ENCODE assay signal across 15 cellular contexts in genomic region chr6:145761584-145761983, GRCh38. TPM values are rescaled to one million over a fixed set of nuclear protein-coding genes. Genes with fewer than 3 reads are reported as not detected.
DNase-seq lines count a peak whose midpoint lies in the region; ATAC-seq and TF ChIP-seq lines count a peak whose summit lies in the region.
"Had no signal": no experiment of that assay in that cellular context is flagged by ENCODE, and none has a peak within 500 bp of the region (broad histone marks: within the 10 kb centered on the region; RNA-seq: fewer than 3 reads in every experiment).

No MANE protein-coding gene starts in this region.

- H3K27me3 ChIP-seq in GM06990 (replicated peaks; ENCODE audit: control insufficient read depth, insufficient read depth, low read length) = no peaks in the 10 kb centered on the region
- H3K27me3 ChIP-seq: BLaER1 treated with 17β-estradiol and CSF1 and Interleukin-3, amounts not matched to agents 10 nM and 100 nM; spleen had no signal

- ATAC-seq in GM18907 (IDR thresholded peaks at IDR 0.05; ENCODE audit: unreplicated experiment) (peak; percentile 85), HG02642 (IDR thresholded peaks at IDR 0.05; ENCODE audit: poor library complexity, unreplicated experiment) (peak; percentile 85), HG03025 (IDR thresholded peaks at IDR 0.05; ENCODE audit: low FRiP score, unreplicated experiment) (no peak), HG02852 (IDR thresholded peaks at IDR 0.05; ENCODE audit: unreplicated experiment) (no peak)
- ATAC-seq: left colon had no signal

- no peaks in the 10 kb centered on the region for H4K20me1 ChIP-seq in OCI-LY7 (ENCODE audit: insufficient read depth, low read length)
- H4K20me1 ChIP-seq: BLaER1 treated with 17β-estradiol and CSF1 and Interleukin-3, amounts not matched to agents 10 nM and 100 nM had no signal

- H3K4me1 ChIP-seq in OCI-LY7 (ENCODE audit: insufficient read depth, low read length, poor library complexity, severe bottlenecking) = peaks cover 8% of the 10 kb centered on the region
- H3K4me1 ChIP-seq: HAP-1, spleen had no signal

- no peaks in the 10 kb centered on the region for H3K9me3 ChIP-seq in OCI-LY7 (ENCODE audit: low read length)
- H3K9me3 ChIP-seq: BLaER1 treated with 17β-estradiol and CSF1 and Interleukin-3, amounts not matched to agents 10 nM and 100 nM; HAP-1; spleen had no signal

- H3K36me3 ChIP-seq in GM06990 (ENCODE audit: control insufficient read depth, insufficient read depth, low read length) (no peaks in the 10 kb centered on the region), OCI-LY7 (ENCODE audit: insufficient read depth, low read length) (no peaks in the 10 kb centered on the region)
- H3K36me3 ChIP-seq: BLaER1 treated with 17β-estradiol and CSF1 and Interleukin-3, amounts not matched to agents 10 nM and 100 nM; HAP-1; spleen had no signal

- intact Hi-C loops in OCI-LY7 (cut with micrococcal nuclease; ENCODE audit: unreplicated experiment) = loop anchor here (1.0 to 10.0 kb wide), 2 partner anchors 127 to 943 kb away; no protein-coding TSS in a partner anchor

- POLR2A ChIA-PET in OCI-LY7 (lab: Charles Lee) = interaction anchor here (1.2 to 1.7 kb wide), 3 partner anchors 10 to 102 kb away, joined by 3 to 4 read pairs (median 3); no protein-coding TSS in a partner anchor

- H3K4me3 ChIP-seq in GM06990 (replicated peaks; ENCODE audit: low read depth, low read length) (no peak overlapping the region), OCI-LY7 (ENCODE audit: low read depth, low read length, poor library complexity, severe bottlenecking) (no peak overlapping the region)
- H3K4me3 ChIP-seq: BLaER1 treated with 17β-estradiol and CSF1 and Interleukin-3, amounts not matched to agents 10 nM and 100 nM; HAP-1; spleen had no signal

- no TSS peak for BruUV-seq in OCI-LY7 (replicated peaks; lab: Mats Ljungman, UMichigan)

- no peak overlapping the region for H3K4me2 ChIP-seq in OCI-LY7 (ENCODE audit: low read length)

- H2AFZ ChIP-seq in OCI-LY7 (ENCODE audit: low read length) = no peak overlapping the region

- CTCF ChIA-PET in OCI-LY7 (lab: Charles Lee; ENCODE audit: unreplicated experiment) = interaction anchor here (0.9 kb wide), 1 partner anchor 127 kb away, joined by 4 read pairs; no protein-coding TSS in a partner anchor

- no peaks in the 10 kb centered on the region for H3K79me2 ChIP-seq in OCI-LY7 (ENCODE audit: insufficient read depth, low read depth, low read length)

- DNase-seq in GM06990 (ENCODE audit: extremely low read depth, insufficient read length) = no peak
- peak; percentile 68 for DNase-seq in OCI-LY7 (ENCODE audit: low spot score)
- DNase-seq in COR-L47 (lab: John Stamatoyannopoulos, UW) = no peak
- DNase-seq in NCI-H510A treated with DMSO at 0.1 percent for 48 hours (lab: John Stamatoyannopoulos, UW) = no peak
- DNase-seq: foreskin melanocyte, left colon, NCI-H1092, spleen, T-helper 2 cell had no signal

- H3K27ac ChIP-seq in OCI-LY7 (ENCODE audit: low read depth, low read length, poor library complexity, severe bottlenecking) = no peak overlapping the region
- H3K27ac ChIP-seq: BLaER1 treated with 17β-estradiol and CSF1 and Interleukin-3, amounts not matched to agents 10 nM and 100 nM; spleen had no signal

- no peaks in the 10 kb centered on the region for H3K9me2 ChIP-seq in OCI-LY7 (ENCODE audit: insufficient read depth, low read length)

- TF ChIP-seq CTCF in GM06990 (IDR thresholded peaks at IDR 0.05; ENCODE audit: insufficient read depth, low read length, poor library complexity, severe bottlenecking) (peak; percentile 39), OCI-LY7 (conservative IDR thresholded peaks at IDR 0.05; ENCODE audit: low read length) (peak; percentile 79)

RNA-seq across cellular contexts. Expression of gene EPM2A, which starts 26.3 kb away (rescaled TPM):
- total RNA-seq in OCI-LY7 (2014; rRNA removed; shearing (Covaris generic)) = 31.2 and 39.2 TPM in 2 replicates
- 34.9 and 40.0 TPM in 2 replicates for total RNA-seq in OCI-LY7 (2022)

RNA-seq across cellular contexts. Expression of gene FBXO30, which starts 53.0 kb away (rescaled TPM):
- 4.6 and 5.3 TPM in 2 replicates for total RNA-seq in OCI-LY7 (2014; rRNA removed; shearing (Covaris generic))
- 11.7 TPM in 2 replicates for total RNA-seq in OCI-LY7 (2022)

Comparison
In these comparisons a context has a peak if more than half of its experiments do, and no peak if none do; other contexts are left out.
1. ATAC-seq: peak in GM18907 (single experiment) and HG02642 (single experiment); none in HG03025 (single experiment) and HG02852 (single experiment).